In the genomic region with DNA sequence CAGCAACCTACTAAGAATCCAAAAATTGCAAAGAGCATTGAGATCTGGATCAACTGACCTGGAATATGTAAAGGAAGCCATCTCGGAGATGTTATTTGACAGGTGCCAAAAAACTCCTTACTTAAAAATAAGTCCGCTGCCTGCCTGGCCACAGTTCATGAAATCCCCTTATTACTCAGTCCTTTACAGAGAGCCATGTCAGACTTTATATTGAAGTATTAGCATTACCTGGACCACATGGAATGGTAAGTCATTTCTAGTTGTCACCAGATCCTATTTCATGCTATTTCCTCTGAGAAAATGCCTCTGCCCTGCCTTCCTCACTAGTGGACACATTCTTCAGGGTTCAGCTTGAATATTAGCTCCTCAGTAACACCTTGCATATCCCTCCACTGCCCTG, we compare ENCODE assay signal across 23 cellular contexts.
"Had no signal": no experiment of that assay in that cellular context is flagged by ENCODE, and none has a peak within 500 bp of the region (broad histone marks: within the 10 kb centered on the region; RNA-seq: fewer than 3 reads in every experiment).

No MANE protein-coding gene starts in this region.

- H3K27ac ChIP-seq: coronary artery, dorsolateral prefrontal cortex, esophagus muscularis mucosa, foreskin keratinocyte, gastroesophageal sphincter, heart left ventricle, hepatocyte, left lung had no signal

- ATAC-seq: foreskin keratinocyte; gastroesophageal sphincter; heart left ventricle; left colon; left lung; left ventricle myocardium superior; naive thymus-derived CD4-positive, alpha-beta T cell; natural killer cell had no signal

- DNase-seq: dermis blood vessel endothelial cell; dorsolateral prefrontal cortex; effector CD4-positive, alpha-beta T cell; effector memory CD4-positive, alpha-beta T cell; heart left ventricle; hypothalamus; immature natural killer cell; islet precursor cell; kidney; kidney glomerular epithelial cell; left colon; left lung; left ventricle myocardium superior; mammary epithelial cell; mesendoderm; midbrain; naive thymus-derived CD4-positive, alpha-beta T cell; natural killer cell had no signal
